ENCODE assay signal across 15 cellular contexts in genomic region chr4:70402762-70403161, GRCh38.
A peak's percentile ranks its signal among the peaks of the same experiment; 100 is the strongest.
DNase-seq lines count a peak whose midpoint lies in the region; ATAC-seq lines count a peak whose summit lies in the region.
"Had no signal": no experiment of that assay in that cellular context is flagged by ENCODE, and none has a peak within 500 bp of the region (broad histone marks: within the 10 kb centered on the region; RNA-seq: fewer than 3 reads in every experiment).

No MANE protein-coding gene starts in this region.

- DNase-seq in activated naive CD4-positive, alpha-beta T cell treated with anti-CD3 and anti-CD28 coated beads, Interleukin-2, amount 10 ng/mL, durations not matched to agents 7 days and 5 days = no peak
- DNase-seq: C1 segment of cervical spinal cord, DMS153, EL, NCI-H774, T1000 had no signal

- no peaks in the 10 kb centered on the region for H3K9me3 Mint-ChIP-seq in activated naive CD4-positive, alpha-beta T cell treated with anti-CD3 and anti-CD28 coated beads, Interleukin-2, amount 10 ng/mL, durations not matched to agents 7 days and 5 days
- H3K9me3 Mint-ChIP-seq: GM23338 had no signal

- H3K4me1 Mint-ChIP-seq in activated naive CD4-positive, alpha-beta T cell treated with anti-CD3 and anti-CD28 coated beads, Interleukin-2, amount 10 ng/mL, durations not matched to agents 7 days and 5 days = no peaks in the 10 kb centered on the region
- H3K4me1 Mint-ChIP-seq: GM23338 had no signal

- no peaks in the 10 kb centered on the region for H3K27me3 Mint-ChIP-seq in activated naive CD4-positive, alpha-beta T cell treated with anti-CD3 and anti-CD28 coated beads, Interleukin-2, amount 10 ng/mL, durations not matched to agents 7 days and 5 days

- no peak overlapping the region for H3K4me3 Mint-ChIP-seq in activated naive CD4-positive, alpha-beta T cell treated with anti-CD3 and anti-CD28 coated beads, Interleukin-2, amount 10 ng/mL, durations not matched to agents 7 days and 5 days
- H3K4me3 Mint-ChIP-seq: GM23338 had no signal

- CTCF ChIA-PET in activated naive CD4-positive, alpha-beta T cell treated with anti-CD3 and anti-CD28 coated beads, Interleukin-2, amount 10 ng/mL, durations not matched to agents 7 days and 5 days (lab: Charles Lee) = no interaction called here

- H3K27ac Mint-ChIP-seq in activated naive CD4-positive, alpha-beta T cell treated with anti-CD3 and anti-CD28 coated beads, Interleukin-2, amount 10 ng/mL, durations not matched to agents 7 days and 5 days = no peak overlapping the region
- H3K27ac Mint-ChIP-seq: GM23338 had no signal

- ATAC-seq in GM18519 (IDR thresholded peaks at IDR 0.05; ENCODE audit: low FRiP score, unreplicated experiment) (peak; percentile 74), GM21526 (IDR thresholded peaks at IDR 0.05; ENCODE audit: low FRiP score, unreplicated experiment) (peak; percentile 51), HG02798 (IDR thresholded peaks at IDR 0.05; ENCODE audit: poor library complexity, unreplicated experiment) (peak; percentile 60), HG03432 (IDR thresholded peaks at IDR 0.05; ENCODE audit: unreplicated experiment) (peak; percentile 45), GM18502 (IDR thresholded peaks at IDR 0.05; ENCODE audit: poor library complexity, unreplicated experiment) (no peak), HG03159 (IDR thresholded peaks at IDR 0.05; ENCODE audit: unreplicated experiment) (no peak), GM21381 (IDR thresholded peaks at IDR 0.05; ENCODE audit: unreplicated experiment) (no peak)
- ATAC-seq: GM23338, K562 had no signal

- no peaks in the 10 kb centered on the region for H3K36me3 Mint-ChIP-seq in activated naive CD4-positive, alpha-beta T cell treated with anti-CD3 and anti-CD28 coated beads, Interleukin-2, amount 10 ng/mL, durations not matched to agents 7 days and 5 days

Comparison
In these comparisons a context has a peak if more than half of its experiments do, and no peak if none do; other contexts are left out.
1. ATAC-seq: peak in GM18519 (single experiment), GM21526 (single experiment), HG02798 (single experiment) and HG03432 (single experiment); none in GM18502 (single experiment), HG03159 (single experiment) and GM21381 (single experiment).